In the genomic region with DNA sequence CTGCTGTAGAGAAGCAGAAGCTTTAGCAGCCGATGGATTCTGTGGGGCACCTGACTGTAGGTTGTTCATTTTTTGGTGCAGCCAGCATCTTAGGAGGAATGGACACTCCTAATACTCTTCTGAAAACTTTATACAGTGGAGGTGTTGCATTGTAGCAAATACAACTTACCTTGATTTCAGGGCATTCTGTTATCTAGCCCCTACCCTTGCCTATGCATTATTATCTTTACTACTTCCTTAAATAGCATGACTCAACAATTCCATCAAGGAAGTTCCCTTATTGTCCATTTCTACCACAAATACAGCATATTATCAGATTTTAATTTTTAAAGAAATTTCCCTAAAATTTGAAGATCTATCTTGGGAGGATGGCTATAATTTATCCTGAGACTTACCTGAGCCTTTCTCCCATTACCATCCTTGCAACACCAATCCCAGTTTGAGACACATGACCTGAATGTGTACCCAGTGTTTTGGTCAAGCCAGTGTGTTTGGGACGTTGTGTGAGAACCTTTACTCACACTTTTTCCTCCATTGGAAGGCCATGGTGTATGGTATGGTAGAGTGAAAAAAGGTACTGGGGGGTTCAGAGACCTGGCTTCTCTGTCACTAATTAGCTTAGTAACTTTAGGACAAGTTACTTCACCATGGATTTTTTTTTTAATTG, we compare ENCODE assay signal across 1 cellular context.
TF ChIP-seq lines count a peak whose summit lies in the region.

No MANE protein-coding gene starts in this region.

TF ChIP-seq in K562, 482 proteins besides CTCF, POLR2A, EP300 and RAD21 (continued from another document and continues in another):
- TF ChIP-seq, protein P1, sequence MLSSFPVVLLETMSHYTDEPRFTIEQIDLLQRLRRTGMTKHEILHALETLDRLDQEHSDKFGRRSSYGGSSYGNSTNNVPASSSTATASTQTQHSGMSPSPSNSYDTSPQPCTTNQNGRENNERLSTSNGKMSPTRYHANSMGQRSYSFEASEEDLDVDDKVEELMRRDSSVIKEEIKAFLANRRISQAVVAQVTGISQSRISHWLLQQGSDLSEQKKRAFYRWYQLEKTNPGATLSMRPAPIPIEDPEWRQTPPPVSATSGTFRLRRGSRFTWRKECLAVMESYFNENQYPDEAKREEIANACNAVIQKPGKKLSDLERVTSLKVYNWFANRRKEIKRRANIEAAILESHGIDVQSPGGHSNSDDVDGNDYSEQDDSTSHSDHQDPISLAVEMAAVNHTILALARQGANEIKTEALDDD (IDR thresholded peaks at IDR 0.05): no peak
- TF ChIP-seq KLF6 (CRISPR knock-in tag; IDR thresholded peaks at IDR 0.05; ENCODE audit: borderline replicate concordance): no peak
- TF ChIP-seq LCOR (CRISPR knock-in tag; IDR thresholded peaks at IDR 0.05): peak; percentile 69
- TF ChIP-seq MAFK (IDR thresholded peaks at IDR 0.05; ENCODE audit: low read length): peak; percentile 92
- TF ChIP-seq, protein P2, sequence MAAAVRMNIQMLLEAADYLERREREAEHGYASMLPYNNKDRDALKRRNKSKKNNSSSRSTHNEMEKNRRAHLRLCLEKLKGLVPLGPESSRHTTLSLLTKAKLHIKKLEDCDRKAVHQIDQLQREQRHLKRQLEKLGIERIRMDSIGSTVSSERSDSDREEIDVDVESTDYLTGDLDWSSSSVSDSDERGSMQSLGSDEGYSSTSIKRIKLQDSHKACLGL (CRISPR knock-in tag; IDR thresholded peaks at IDR 0.05; ENCODE audit: borderline replicate concordance, poor library complexity, severe bottlenecking): no peak
- TF ChIP-seq STAT5A (IDR thresholded peaks at IDR 0.05; ENCODE audit: borderline replicate concordance, low read length): no peak
- TF ChIP-seq HCFC1 (IDR thresholded peaks at IDR 0.05; ENCODE audit: low read depth, low read length): no peak
- TF ChIP-seq, protein P3, sequence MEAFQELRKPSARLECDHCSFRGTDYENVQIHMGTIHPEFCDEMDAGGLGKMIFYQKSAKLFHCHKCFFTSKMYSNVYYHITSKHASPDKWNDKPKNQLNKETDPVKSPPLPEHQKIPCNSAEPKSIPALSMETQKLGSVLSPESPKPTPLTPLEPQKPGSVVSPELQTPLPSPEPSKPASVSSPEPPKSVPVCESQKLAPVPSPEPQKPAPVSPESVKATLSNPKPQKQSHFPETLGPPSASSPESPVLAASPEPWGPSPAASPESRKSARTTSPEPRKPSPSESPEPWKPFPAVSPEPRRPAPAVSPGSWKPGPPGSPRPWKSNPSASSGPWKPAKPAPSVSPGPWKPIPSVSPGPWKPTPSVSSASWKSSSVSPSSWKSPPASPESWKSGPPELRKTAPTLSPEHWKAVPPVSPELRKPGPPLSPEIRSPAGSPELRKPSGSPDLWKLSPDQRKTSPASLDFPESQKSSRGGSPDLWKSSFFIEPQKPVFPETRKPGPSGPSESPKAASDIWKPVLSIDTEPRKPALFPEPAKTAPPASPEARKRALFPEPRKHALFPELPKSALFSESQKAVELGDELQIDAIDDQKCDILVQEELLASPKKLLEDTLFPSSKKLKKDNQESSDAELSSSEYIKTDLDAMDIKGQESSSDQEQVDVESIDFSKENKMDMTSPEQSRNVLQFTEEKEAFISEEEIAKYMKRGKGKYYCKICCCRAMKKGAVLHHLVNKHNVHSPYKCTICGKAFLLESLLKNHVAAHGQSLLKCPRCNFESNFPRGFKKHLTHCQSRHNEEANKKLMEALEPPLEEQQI (IDR thresholded peaks at IDR 0.05): no peak
- no peak for TF ChIP-seq RBFOX2 (IDR thresholded peaks at IDR 0.05; ENCODE audit: low read depth, low read length)
- no peak for TF ChIP-seq ZNF134 (CRISPR knock-in tag; conservative IDR thresholded peaks at IDR 0.05)
- TF ChIP-seq, protein P4, sequence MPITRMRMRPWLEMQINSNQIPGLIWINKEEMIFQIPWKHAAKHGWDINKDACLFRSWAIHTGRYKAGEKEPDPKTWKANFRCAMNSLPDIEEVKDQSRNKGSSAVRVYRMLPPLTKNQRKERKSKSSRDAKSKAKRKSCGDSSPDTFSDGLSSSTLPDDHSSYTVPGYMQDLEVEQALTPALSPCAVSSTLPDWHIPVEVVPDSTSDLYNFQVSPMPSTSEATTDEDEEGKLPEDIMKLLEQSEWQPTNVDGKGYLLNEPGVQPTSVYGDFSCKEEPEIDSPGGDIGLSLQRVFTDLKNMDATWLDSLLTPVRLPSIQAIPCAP (CRISPR knock-in tag; IDR thresholded peaks at IDR 0.05; ENCODE audit: borderline replicate concordance): no peak
- TF ChIP-seq JUND (IDR thresholded peaks at IDR 0.05; ENCODE audit: borderline replicate concordance, low read depth, low read length): peak; percentile 86
- TF ChIP-seq JUND (tag; IDR thresholded peaks at IDR 0.05; ENCODE audit: borderline replicate concordance, low read depth, low read length): peak; percentile 94
- no peak for TF ChIP-seq TAF7 (tag; IDR thresholded peaks at IDR 0.05)
- peak; percentile 67; the same call in 1 of the 2 replicates for TF ChIP-seq GATAD2B (IDR thresholded peaks at IDR 0.05; ENCODE audit: borderline replicate concordance)
- TF ChIP-seq TRIM24 (IDR thresholded peaks at IDR 0.05): 0 out of 4 replicates have a peak, but pooled peaks of 1 of the 2 experiments have one; percentile 40
- TF ChIP-seq, protein P5, sequence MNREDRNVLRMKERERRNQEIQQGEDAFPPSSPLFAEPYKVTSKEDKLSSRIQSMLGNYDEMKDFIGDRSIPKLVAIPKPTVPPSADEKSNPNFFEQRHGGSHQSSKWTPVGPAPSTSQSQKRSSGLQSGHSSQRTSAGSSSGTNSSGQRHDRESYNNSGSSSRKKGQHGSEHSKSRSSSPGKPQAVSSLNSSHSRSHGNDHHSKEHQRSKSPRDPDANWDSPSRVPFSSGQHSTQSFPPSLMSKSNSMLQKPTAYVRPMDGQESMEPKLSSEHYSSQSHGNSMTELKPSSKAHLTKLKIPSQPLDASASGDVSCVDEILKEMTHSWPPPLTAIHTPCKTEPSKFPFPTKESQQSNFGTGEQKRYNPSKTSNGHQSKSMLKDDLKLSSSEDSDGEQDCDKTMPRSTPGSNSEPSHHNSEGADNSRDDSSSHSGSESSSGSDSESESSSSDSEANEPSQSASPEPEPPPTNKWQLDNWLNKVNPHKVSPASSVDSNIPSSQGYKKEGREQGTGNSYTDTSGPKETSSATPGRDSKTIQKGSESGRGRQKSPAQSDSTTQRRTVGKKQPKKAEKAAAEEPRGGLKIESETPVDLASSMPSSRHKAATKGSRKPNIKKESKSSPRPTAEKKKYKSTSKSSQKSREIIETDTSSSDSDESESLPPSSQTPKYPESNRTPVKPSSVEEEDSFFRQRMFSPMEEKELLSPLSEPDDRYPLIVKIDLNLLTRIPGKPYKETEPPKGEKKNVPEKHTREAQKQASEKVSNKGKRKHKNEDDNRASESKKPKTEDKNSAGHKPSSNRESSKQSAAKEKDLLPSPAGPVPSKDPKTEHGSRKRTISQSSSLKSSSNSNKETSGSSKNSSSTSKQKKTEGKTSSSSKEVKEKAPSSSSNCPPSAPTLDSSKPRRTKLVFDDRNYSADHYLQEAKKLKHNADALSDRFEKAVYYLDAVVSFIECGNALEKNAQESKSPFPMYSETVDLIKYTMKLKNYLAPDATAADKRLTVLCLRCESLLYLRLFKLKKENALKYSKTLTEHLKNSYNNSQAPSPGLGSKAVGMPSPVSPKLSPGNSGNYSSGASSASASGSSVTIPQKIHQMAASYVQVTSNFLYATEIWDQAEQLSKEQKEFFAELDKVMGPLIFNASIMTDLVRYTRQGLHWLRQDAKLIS (CRISPR knock-in tag; IDR thresholded peaks at IDR 0.05): 0 out of 2 replicates have a peak, but pooled peaks have one; percentile 31
- peak; percentile 87 for TF ChIP-seq BACH1 (tag; IDR thresholded peaks at IDR 0.05)
- no peak for TF ChIP-seq NUFIP1 (IDR thresholded peaks at IDR 0.05; ENCODE audit: partially characterized antibody)
- no peak for TF ChIP-seq ZNF780A (CRISPR knock-in tag; IDR thresholded peaks at IDR 0.05)
- 0 out of 4 replicates have a peak, but pooled peaks of 1 of the 2 experiments have one; percentile 45 for TF ChIP-seq FOXA3 (CRISPR knock-in tag; conservative IDR thresholded peaks at IDR 0.05 in 1 of 2, IDR thresholded peaks at IDR 0.05 in 1 of 2)
- TF ChIP-seq, protein P6, sequence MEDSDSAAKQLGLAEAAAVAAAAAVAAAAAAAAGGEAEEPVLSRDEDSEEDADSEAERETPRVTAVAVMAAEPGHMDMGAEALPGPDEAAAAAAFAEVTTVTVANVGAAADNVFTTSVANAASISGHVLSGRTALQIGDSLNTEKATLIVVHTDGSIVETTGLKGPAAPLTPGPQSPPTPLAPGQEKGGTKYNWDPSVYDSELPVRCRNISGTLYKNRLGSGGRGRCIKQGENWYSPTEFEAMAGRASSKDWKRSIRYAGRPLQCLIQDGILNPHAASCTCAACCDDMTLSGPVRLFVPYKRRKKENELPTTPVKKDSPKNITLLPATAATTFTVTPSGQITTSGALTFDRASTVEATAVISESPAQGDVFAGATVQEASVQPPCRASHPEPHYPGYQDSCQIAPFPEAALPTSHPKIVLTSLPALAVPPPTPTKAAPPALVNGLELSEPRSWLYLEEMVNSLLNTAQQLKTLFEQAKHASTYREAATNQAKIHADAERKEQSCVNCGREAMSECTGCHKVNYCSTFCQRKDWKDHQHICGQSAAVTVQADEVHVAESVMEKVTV (CRISPR knock-in tag; IDR thresholded peaks at IDR 0.05): no peak
- TF ChIP-seq MAFF (IDR thresholded peaks at IDR 0.05; ENCODE audit: low read length): peak; percentile 92
- TF ChIP-seq CREB1 (IDR thresholded peaks at IDR 0.05): no peak
- no peak for TF ChIP-seq CREB1 (CRISPR knock-in tag; IDR thresholded peaks at IDR 0.05)
- peak; percentile 71; the same call in 1 of the 2 replicates for TF ChIP-seq CTBP1 (IDR thresholded peaks at IDR 0.05; ENCODE audit: borderline replicate concordance)
- TF ChIP-seq C11orf30 (IDR thresholded peaks at IDR 0.05; ENCODE audit: low read depth): peak; percentile 96
- peak; percentile 75; the same call in 1 of the 2 replicates for TF ChIP-seq HDAC2 (IDR thresholded peaks at IDR 0.05)
- TF ChIP-seq RCOR1 (IDR thresholded peaks at IDR 0.05; ENCODE audit: borderline replicate concordance in 1 of 2, low read depth in 2 of 2, low read length in 2 of 2): peak; percentile 48 to 82; a peak in 2 of 4 replicates
- TF ChIP-seq, protein P7, sequence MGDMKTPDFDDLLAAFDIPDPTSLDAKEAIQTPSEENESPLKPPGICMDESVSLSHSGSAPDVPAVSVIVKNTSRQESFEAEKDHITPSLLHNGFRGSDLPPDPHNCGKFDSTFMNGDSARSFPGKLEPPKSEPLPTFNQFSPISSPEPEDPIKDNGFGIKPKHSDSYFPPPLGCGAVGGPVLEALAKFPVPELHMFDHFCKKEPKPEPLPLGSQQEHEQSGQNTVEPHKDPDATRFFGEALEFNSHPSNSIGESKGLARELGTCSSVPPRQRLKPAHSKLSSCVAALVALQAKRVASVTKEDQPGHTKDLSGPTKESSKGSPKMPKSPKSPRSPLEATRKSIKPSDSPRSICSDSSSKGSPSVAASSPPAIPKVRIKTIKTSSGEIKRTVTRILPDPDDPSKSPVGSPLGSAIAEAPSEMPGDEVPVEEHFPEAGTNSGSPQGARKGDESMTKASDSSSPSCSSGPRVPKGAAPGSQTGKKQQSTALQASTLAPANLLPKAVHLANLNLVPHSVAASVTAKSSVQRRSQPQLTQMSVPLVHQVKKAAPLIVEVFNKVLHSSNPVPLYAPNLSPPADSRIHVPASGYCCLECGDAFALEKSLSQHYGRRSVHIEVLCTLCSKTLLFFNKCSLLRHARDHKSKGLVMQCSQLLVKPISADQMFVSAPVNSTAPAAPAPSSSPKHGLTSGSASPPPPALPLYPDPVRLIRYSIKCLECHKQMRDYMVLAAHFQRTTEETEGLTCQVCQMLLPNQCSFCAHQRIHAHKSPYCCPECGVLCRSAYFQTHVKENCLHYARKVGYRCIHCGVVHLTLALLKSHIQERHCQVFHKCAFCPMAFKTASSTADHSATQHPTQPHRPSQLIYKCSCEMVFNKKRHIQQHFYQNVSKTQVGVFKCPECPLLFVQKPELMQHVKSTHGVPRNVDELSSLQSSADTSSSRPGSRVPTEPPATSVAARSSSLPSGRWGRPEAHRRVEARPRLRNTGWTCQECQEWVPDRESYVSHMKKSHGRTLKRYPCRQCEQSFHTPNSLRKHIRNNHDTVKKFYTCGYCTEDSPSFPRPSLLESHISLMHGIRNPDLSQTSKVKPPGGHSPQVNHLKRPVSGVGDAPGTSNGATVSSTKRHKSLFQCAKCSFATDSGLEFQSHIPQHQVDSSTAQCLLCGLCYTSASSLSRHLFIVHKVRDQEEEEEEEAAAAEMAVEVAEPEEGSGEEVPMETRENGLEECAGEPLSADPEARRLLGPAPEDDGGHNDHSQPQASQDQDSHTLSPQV (IDR thresholded peaks at IDR 0.05): peak; percentile 23; the same call in 1 of the 2 replicates
- TF ChIP-seq EZH2 (IDR thresholded peaks at IDR 0.05; ENCODE audit: borderline replicate concordance, low read depth, low read length): no peak
- peak; percentile 97 for TF ChIP-seq MAFG (tag; conservative IDR thresholded peaks at IDR 0.05)
- TF ChIP-seq ZNF316 (IDR thresholded peaks at IDR 0.05): peak; percentile 97
- TF ChIP-seq, protein P8, sequence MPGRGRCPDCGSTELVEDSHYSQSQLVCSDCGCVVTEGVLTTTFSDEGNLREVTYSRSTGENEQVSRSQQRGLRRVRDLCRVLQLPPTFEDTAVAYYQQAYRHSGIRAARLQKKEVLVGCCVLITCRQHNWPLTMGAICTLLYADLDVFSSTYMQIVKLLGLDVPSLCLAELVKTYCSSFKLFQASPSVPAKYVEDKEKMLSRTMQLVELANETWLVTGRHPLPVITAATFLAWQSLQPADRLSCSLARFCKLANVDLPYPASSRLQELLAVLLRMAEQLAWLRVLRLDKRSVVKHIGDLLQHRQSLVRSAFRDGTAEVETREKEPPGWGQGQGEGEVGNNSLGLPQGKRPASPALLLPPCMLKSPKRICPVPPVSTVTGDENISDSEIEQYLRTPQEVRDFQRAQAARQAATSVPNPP (IDR thresholded peaks at IDR 0.05; ENCODE audit: borderline replicate concordance, insufficient read depth, insufficient read length): no peak
- no peak for TF ChIP-seq POLR2AphosphoS5 (IDR thresholded peaks at IDR 0.05; ENCODE audit: control insufficient read depth, insufficient read depth, low read depth, low read length)
- no peak for TF ChIP-seq TFAM (CRISPR knock-in tag; conservative IDR thresholded peaks at IDR 0.05)
- TF ChIP-seq NR2C1 (IDR thresholded peaks at IDR 0.05): no peak
- TF ChIP-seq NR2C1 (tag; IDR thresholded peaks at IDR 0.05): no peak
- no peak for TF ChIP-seq GATAD2A (IDR thresholded peaks at IDR 0.05)
- TF ChIP-seq FOXJ3 (CRISPR knock-in tag; IDR thresholded peaks at IDR 0.05): no peak
- no peak for TF ChIP-seq PTRF (tag; IDR thresholded peaks at IDR 0.05)
- TF ChIP-seq CBFA2T3 (IDR thresholded peaks at IDR 0.05): peak; percentile 64
- TF ChIP-seq, protein P9, sequence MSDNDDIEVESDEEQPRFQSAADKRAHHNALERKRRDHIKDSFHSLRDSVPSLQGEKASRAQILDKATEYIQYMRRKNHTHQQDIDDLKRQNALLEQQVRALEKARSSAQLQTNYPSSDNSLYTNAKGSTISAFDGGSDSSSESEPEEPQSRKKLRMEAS (CRISPR knock-in tag; IDR thresholded peaks at IDR 0.05): no peak
- TF ChIP-seq FOXK2 (conservative IDR thresholded peaks at IDR 0.05 in 1 of 2, IDR thresholded peaks at IDR 0.05 in 1 of 2; ENCODE audit: low read depth in 2 of 2): peak in 1 of 2 experiments; percentile 27; a peak in 1 of 4 replicates
- TF ChIP-seq KLF10 (CRISPR knock-in tag; IDR thresholded peaks at IDR 0.05): no peak
- no peak for TF ChIP-seq ZNF77 (CRISPR knock-in tag; IDR thresholded peaks at IDR 0.05)
- no peak for TF ChIP-seq PCBP1 (IDR thresholded peaks at IDR 0.05; ENCODE audit: low read depth, low read length, poor library complexity, severe bottlenecking)
- no peak for TF ChIP-seq XRCC3 (IDR thresholded peaks at IDR 0.05)
- TF ChIP-seq FOXA1 (IDR thresholded peaks at IDR 0.05; ENCODE audit: borderline replicate concordance): no peak
- no peak for TF ChIP-seq NR1H2 (CRISPR knock-in tag; IDR thresholded peaks at IDR 0.05)
- no peak for TF ChIP-seq HEY1 (CRISPR knock-in tag; IDR thresholded peaks at IDR 0.05; ENCODE audit: borderline replicate concordance)
- peak; percentile 96 for TF ChIP-seq NFE2 (IDR thresholded peaks at IDR 0.05; ENCODE audit: low read depth)
- TF ChIP-seq PTTG1 (tag; IDR thresholded peaks at IDR 0.05; ENCODE audit: low read depth): no peak
